ENCODE assay signal across 9 cellular contexts in genomic region chr1:51535006-51535592, GRCh38. TPM values are rescaled to one million over a fixed set of nuclear protein-coding genes. Genes with fewer than 3 reads are reported as not detected.
DNase-seq lines count a peak whose midpoint lies in the region; ATAC-seq, FAIRE-seq and TF ChIP-seq lines count a peak whose summit lies in the region.
"Had no signal": no experiment of that assay in that cellular context is flagged by ENCODE, and none has a peak within 500 bp of the region (broad histone marks: within the 10 kb centered on the region; RNA-seq: fewer than 3 reads in every experiment).

No MANE protein-coding gene starts in this region.

- no peaks in the 10 kb centered on the region for H3K9me2 ChIP-seq in OCI-LY7 (ENCODE audit: insufficient read depth, low read length)

- no peak overlapping the region for H3K4me2 ChIP-seq in OCI-LY7 (ENCODE audit: low read length)

- H3K9me3 ChIP-seq in OCI-LY7 (ENCODE audit: low read length): no peaks in the 10 kb centered on the region

- no peak overlapping the region for H3K4me3 ChIP-seq in OCI-LY7 (ENCODE audit: low read depth, low read length, poor library complexity, severe bottlenecking)
- H3K4me3 ChIP-seq in retinal pigment epithelial cell (ENCODE audit: low read length): no peak overlapping the region

- POLR2A ChIA-PET in OCI-LY7 (lab: Charles Lee): interaction anchor here (0.6 kb wide), 1 partner anchor 34 kb away, joined by 3 read pairs; no protein-coding TSS in a partner anchor

- FAIRE-seq in H54 (lab: Jason Lieb, UNC): peak; percentile 93

- H2AFZ ChIP-seq in OCI-LY7 (ENCODE audit: low read length): peak overlapping the region; percentile 31; the same call in 1 of the 2 replicates

- intact Hi-C loops in OCI-LY7 (cut with micrococcal nuclease; ENCODE audit: unreplicated experiment): loop anchor here (2.0 kb wide), 1 partner anchor 192 kb away; no protein-coding TSS in a partner anchor
- intact Hi-C loops in left cardiac atrium (cut with DNase I): loop anchor here in 1 of 2 donors (10.0 kb wide), 1 partner anchor 70 kb away; no protein-coding TSS in a partner anchor

- peak; percentile 57 to 64 for ATAC-seq in left cardiac atrium
- ATAC-seq in GM19328 (IDR thresholded peaks at IDR 0.05; ENCODE audit: unreplicated experiment): no peak
- no peak for ATAC-seq in HG02981 (IDR thresholded peaks at IDR 0.05; ENCODE audit: unreplicated experiment)

- peak; percentile 36 for DNase-seq in COR-L47 (lab: John Stamatoyannopoulos, UW)
- DNase-seq in H54 (ENCODE audit: insufficient read length, low spot score): no peak
- DNase-seq in OCI-LY7 (ENCODE audit: low spot score): peak; percentile 56
- peak; percentile 71 for DNase-seq in amniotic epithelial cell (ENCODE audit: low read depth)
- DNase-seq in left cardiac atrium: peak; percentile 26
- DNase-seq in retinal pigment epithelial cell (ENCODE audit: low read depth): no peak
- DNase-seq: stimulated activated naive B cell treated with anti-CD40 and anti-IgM and Interleukin-4, amounts not matched to agents 10 μg/mL and 1 μg/mL and 100 μg/mL, for 72 hours had no signal

- peak; percentile 94 for TF ChIP-seq CTCF in OCI-LY7 (conservative IDR thresholded peaks at IDR 0.05; ENCODE audit: low read length)
- TF ChIP-seq CTCF in retinal pigment epithelial cell (conservative IDR thresholded peaks at IDR 0.05; ENCODE audit: low read depth, low read length): peak; percentile 85

- H3K4me1 ChIP-seq in OCI-LY7 (ENCODE audit: insufficient read depth, low read length, poor library complexity, severe bottlenecking): no peaks in the 10 kb centered on the region

- H4K20me1 ChIP-seq in OCI-LY7 (ENCODE audit: insufficient read depth, low read length): no peaks in the 10 kb centered on the region

- BruUV-seq in OCI-LY7 (replicated peaks; lab: Mats Ljungman, UMichigan): no TSS peak

- CTCF ChIA-PET in OCI-LY7 (lab: Charles Lee; ENCODE audit: unreplicated experiment): interaction anchor here (1.0 kb wide), 1 partner anchor 11 kb away, joined by 4 read pairs; no protein-coding TSS in a partner anchor

- H3K36me3 ChIP-seq in OCI-LY7 (ENCODE audit: insufficient read depth, low read length): no peaks in the 10 kb centered on the region

- no peaks in the 10 kb centered on the region for H3K79me2 ChIP-seq in OCI-LY7 (ENCODE audit: insufficient read depth, low read depth, low read length)

- no peak overlapping the region for H3K27ac ChIP-seq in OCI-LY7 (ENCODE audit: low read depth, low read length, poor library complexity, severe bottlenecking)

- no peak for TF ChIP-seq POLR2A in H54 (IDR thresholded peaks at IDR 0.05; ENCODE audit: low read depth, low read length)

RNA-seq across cellular contexts. Expression of gene EPS15, which starts 16.0 kb away (rescaled TPM):
- 23.8 and 35.5 TPM in 2 replicates for total RNA-seq in OCI-LY7 (2014; rRNA removed; shearing (Covaris generic))
- total RNA-seq in OCI-LY7 (2022) (73.2 and 79.4 TPM in 2 replicates), left cardiac atrium (10 to 100 TPM; 59.5 to 64.8 TPM)

Comparison
In these comparisons a context has a peak if more than half of its experiments do, and no peak if none do; other contexts are left out.
1. DNase-seq: peak in COR-L47 (single experiment), OCI-LY7 (single experiment), amniotic epithelial cell (single experiment) and left cardiac atrium (single experiment); none in H54 (single experiment) and retinal pigment epithelial cell (single experiment).
2. ATAC-seq: peak in left cardiac atrium (2 of 2); none in GM19328 (single experiment) and HG02981 (single experiment).